Comparison of ENCODE assay signal across 9 cellular contexts in genomic region chr2:129876576-129876975, GRCh38.
DNase-seq lines count a peak whose midpoint lies in the region; ATAC-seq and TF ChIP-seq lines count a peak whose summit lies in the region.
"Had no signal": no experiment of that assay in that cellular context is flagged by ENCODE, and none has a peak within 500 bp of the region (broad histone marks: within the 10 kb centered on the region; RNA-seq: fewer than 3 reads in every experiment).

No MANE protein-coding gene starts in this region.

- H2AFZ ChIP-seq in hepatocyte (peak overlapping the region; percentile 96), smooth muscle cell (ENCODE audit: low read depth) (peak overlapping the region; percentile 99)

- H3K4me1 ChIP-seq in hepatocyte (ENCODE audit: insufficient read depth) (peaks cover 7% of the 10 kb centered on the region), smooth muscle cell (ENCODE audit: low read depth) (no peaks in the 10 kb centered on the region)

- H3K27me3 Mint-ChIP-seq in WTC11 (ENCODE audit: low read depth), result no peaks in the 10 kb centered on the region

- H3K4me3 ChIP-seq in hepatocyte, result peak overlapping the region; percentile 58
- peak overlapping the region; percentile 89 for H3K4me3 ChIP-seq in smooth muscle cell

- H3K9me3 Mint-ChIP-seq in WTC11, result no peaks in the 10 kb centered on the region

- H3K4me3 Mint-ChIP-seq in WTC11, result peak overlapping the region; percentile 89

- POLR2A ChIA-PET in WTC11 (lab: Charles Lee), result no interaction called here

- H3K9me2 ChIP-seq in hepatocyte (replicated peaks; ENCODE audit: insufficient read depth), result no peaks in the 10 kb centered on the region

- ATAC-seq in WTC11, result no peak
- no peak for ATAC-seq in GM19035 (IDR thresholded peaks at IDR 0.05; ENCODE audit: unreplicated experiment)

- H3K36me3 Mint-ChIP-seq in WTC11, result no peaks in the 10 kb centered on the region

- no peaks in the 10 kb centered on the region for H3K9me3 ChIP-seq in hepatocyte (ENCODE audit: low read depth)
- H3K9me3 ChIP-seq in smooth muscle cell (replicated peaks; ENCODE audit: low read depth), result no peaks in the 10 kb centered on the region
- H3K9me3 ChIP-seq: thyroid gland had no signal

- peak; percentile 32 for DNase-seq in NCI-H1105 treated with DMSO at 0.1 percent for 48 hours (lab: John Stamatoyannopoulos, UW)
- no peak for DNase-seq in NCI-H1105 (lab: John Stamatoyannopoulos, UW)
- no peak for DNase-seq in WTC11 (ENCODE audit: low spot score)
- no peak for DNase-seq in hepatocyte (ENCODE audit: low spot score)
- DNase-seq in smooth muscle cell (lab: John Stamatoyannopoulos, UW; ENCODE audit: unreplicated experiment), result no peak
- DNase-seq in inferior parietal cortex (ENCODE audit: extremely low spot score), result no peak
- no peak for DNase-seq in 8988T

- no peaks in the 10 kb centered on the region for H4K20me1 ChIP-seq in hepatocyte (ENCODE audit: insufficient read depth, poor library complexity, severe bottlenecking)
- H4K20me1 ChIP-seq in smooth muscle cell (ENCODE audit: low read depth), result no peaks in the 10 kb centered on the region

- H3K79me2 ChIP-seq in hepatocyte (no peaks in the 10 kb centered on the region), smooth muscle cell (ENCODE audit: low read depth) (no peaks in the 10 kb centered on the region)

- H3K4me2 ChIP-seq in hepatocyte (peak overlapping the region; percentile 81), smooth muscle cell (peak overlapping the region; percentile 97)

- H3K27ac Mint-ChIP-seq in WTC11, result no peak overlapping the region

- CTCF ChIA-PET in WTC11 (lab: Charles Lee), result no interaction called here

- H3K9ac ChIP-seq in smooth muscle cell (ENCODE audit: low read depth), result peak overlapping the region; percentile 71

- H3K36me3 ChIP-seq in hepatocyte (replicated peaks; ENCODE audit: insufficient read depth, low read depth) (no peaks in the 10 kb centered on the region), smooth muscle cell (ENCODE audit: low read depth) (no peaks in the 10 kb centered on the region)
- H3K36me3 ChIP-seq: thyroid gland had no signal

- peak overlapping the region; percentile 74 for H3K27ac ChIP-seq in hepatocyte
- no peak overlapping the region for H3K27ac ChIP-seq in smooth muscle cell (ENCODE audit: low read depth)

- 78% methylated on average over 6 of the region's 6 CpGs for WGBS in hepatocyte (ENCODE audit: low lambda C conversion rate, missing lambda C conversion rate)
- 86% methylated on average over 6 of the region's 6 CpGs for WGBS in smooth muscle cell (ENCODE audit: low lambda C conversion rate)

- H3K27me3 ChIP-seq in hepatocyte (no peaks in the 10 kb centered on the region), smooth muscle cell (ENCODE audit: low read depth) (no peaks in the 10 kb centered on the region)
- H3K27me3 ChIP-seq: thyroid gland had no signal

- H3K4me1 Mint-ChIP-seq in WTC11, result peaks cover 16% of the 10 kb centered on the region

- no peak for TF ChIP-seq CTCF in WTC11 (IDR thresholded peaks at IDR 0.05)
- TF ChIP-seq CTCF in hepatocyte (IDR thresholded peaks at IDR 0.05; ENCODE audit: poor library complexity), result no peak
- no peak for TF ChIP-seq CTCF in smooth muscle cell (IDR thresholded peaks at IDR 0.05; ENCODE audit: borderline replicate concordance, insufficient read depth, poor library complexity, severe bottlenecking)

- H3F3A ChIP-seq in smooth muscle cell (ENCODE audit: low read depth), result no peaks in the 10 kb centered on the region

TF ChIP-seq in WTC11, 78 proteins besides CTCF, POLR2A, EP300 and RAD21 (continues in another document):
- no peak for TF ChIP-seq E2F4 (CRISPR knock-in tag; IDR thresholded peaks at IDR 0.05; ENCODE audit: borderline replicate concordance, low read depth)
- TF ChIP-seq STAT6 (CRISPR knock-in tag; conservative IDR thresholded peaks at IDR 0.05; ENCODE audit: low read depth), result no peak
- TF ChIP-seq FOXJ3 (CRISPR knock-in tag; IDR thresholded peaks at IDR 0.05; ENCODE audit: borderline replicate concordance), result no peak
- no peak for TF ChIP-seq GRHL2 (CRISPR knock-in tag; IDR thresholded peaks at IDR 0.05; ENCODE audit: insufficient replicate concordance, severe bottlenecking)
- TF ChIP-seq GTF2I (CRISPR knock-in tag; conservative IDR thresholded peaks at IDR 0.05), result no peak
- TF ChIP-seq ZNF396 (CRISPR knock-in tag; IDR thresholded peaks at IDR 0.05; ENCODE audit: borderline replicate concordance), result no peak
- no peak for TF ChIP-seq ARID4B (CRISPR knock-in tag; IDR thresholded peaks at IDR 0.05; ENCODE audit: borderline replicate concordance)
- no peak for TF ChIP-seq ZNF512 (CRISPR knock-in tag; IDR thresholded peaks at IDR 0.05; ENCODE audit: borderline replicate concordance)
- no peak for TF ChIP-seq NR1H2 (CRISPR knock-in tag; IDR thresholded peaks at IDR 0.05)
- no peak for TF ChIP-seq SMAD3 (CRISPR knock-in tag; IDR thresholded peaks at IDR 0.05; ENCODE audit: borderline replicate concordance)
